8 cellular contexts compared by ENCODE assay signal in genomic region chr4:144696376-144696775, GRCh38.
"Had no signal": no experiment of that assay in that cellular context is flagged by ENCODE, and none has a peak within 500 bp of the region (broad histone marks: within the 10 kb centered on the region; RNA-seq: fewer than 3 reads in every experiment).

No MANE protein-coding gene starts in this region.

- H3K4me3 ChIP-seq: GM12878 had no signal

- DNase-seq: GDM1, GF-D8 had no signal

- ATAC-seq: GM12878 had no signal

- FAIRE-seq: G401.6, GM12878, GM12891, GM12892, GM18507, GM19239 had no signal
